Comparison of ENCODE assay signal across 18 cellular contexts in genomic region chr4:183175631-183176232, GRCh38.
DNase-seq lines count a peak whose midpoint lies in the region; ATAC-seq, FAIRE-seq and TF ChIP-seq lines count a peak whose summit lies in the region.
"Had no signal": no experiment of that assay in that cellular context is flagged by ENCODE, and none has a peak within 500 bp of the region (broad histone marks: within the 10 kb centered on the region; RNA-seq: fewer than 3 reads in every experiment).

No MANE protein-coding gene starts in this region.

- H2AFZ ChIP-seq in GM23248 (no peak overlapping the region), PC-3 (ENCODE audit: low read length) (peak overlapping the region; percentile 26; the same call in 1 of the 2 replicates), endothelial cell of umbilical vein (ENCODE audit: low read depth, low read length) (no peak overlapping the region)

- H3K4me2 ChIP-seq in GM23248 (ENCODE audit: unreplicated experiment) (peak overlapping the region; percentile 73), PC-3 (ENCODE audit: low read length) (peak overlapping the region; percentile 70), endothelial cell of umbilical vein (ENCODE audit: insufficient read depth, low read length) (peak overlapping the region; percentile 67)

- dilution Hi-C loops in endothelial cell of umbilical vein (cut with MboI; ENCODE audit: extremely low pct_ligation_motif_present, low sequenced_read_pairs): no loop called here

- H3K4me3 ChIP-seq in GM23248 (0 out of 2 replicates have a peak overlapping the region, but pooled peaks have one; percentile 1), PC-3 (ENCODE audit: low read length) (0 out of 2 replicates have a peak overlapping the region, but pooled peaks have one; percentile 31), endothelial cell of umbilical vein (replicated peaks in 1 of 3; ENCODE audit: insufficient read depth in 1 of 3, low read depth in 1 of 3, low read length in 3 of 3) (no peak overlapping the region)
- H3K4me3 ChIP-seq: esophagus squamous epithelium, spleen, stomach had no signal

- intact Hi-C loops in PC-3 (cut with micrococcal nuclease): no loop called here
- intact Hi-C loops in endothelial cell of umbilical vein (cut with micrococcal nuclease): loop anchor here (1.0 kb wide), 1 partner anchor 76 kb away; the partner anchor contains the start of gene WWC2

- DNase-seq in GM23248 (peak; percentile 49), PC-3 (peak; percentile 69), endothelial cell of umbilical vein (ENCODE audit: low read depth, low spot score) (peak; percentile 68), pulmonary artery endothelial cell (ENCODE audit: low read depth, low spot score) (peak; percentile 24), G401 (ENCODE audit: low spot score) (no peak), NCI-H187 treated with DMSO at 0.1 percent for 48 hours (lab: John Stamatoyannopoulos, UW) (no peak), occipital lobe (lab: John Stamatoyannopoulos, UW) (no peak), hippocampal formation (lab: John Stamatoyannopoulos, UW) (no peak)
- DNase-seq: activated B cell treated with CpG ODN at 0.5 μM for 24 hours, COR-L47, cortex of kidney, esophagus squamous epithelium, midbrain, MM.1S, NCI-H2171 treated with DMSO at 0.1 percent for 48 hours, nucleus accumbens, spleen, stomach had no signal

- no peaks in the 10 kb centered on the region for H3K9me2 ChIP-seq in GM23248 (ENCODE audit: insufficient read depth)
- H3K9me2 ChIP-seq in PC-3 (replicated peaks; ENCODE audit: low read length): no peaks in the 10 kb centered on the region

- TF ChIP-seq CTCF in PC-3 (conservative IDR thresholded peaks at IDR 0.05; ENCODE audit: low read depth, low read length) (no peak), endothelial cell of umbilical vein (IDR thresholded peaks at IDR 0.05; ENCODE audit: extremely low read depth in 1 of 2, insufficient read depth in 1 of 2, low read depth in 1 of 2, low read length in 2 of 2) (no peak)

- peaks cover 9% of the 10 kb centered on the region; the same call in 1 of the 2 replicates for H4K20me1 ChIP-seq in GM23248 (ENCODE audit: insufficient read depth)
- peaks cover 5% of the 10 kb centered on the region; the same call in 1 of the 2 replicates for H4K20me1 ChIP-seq in PC-3 (ENCODE audit: low read length)
- no peaks in the 10 kb centered on the region for H4K20me1 ChIP-seq in endothelial cell of umbilical vein (replicated peaks; ENCODE audit: control insufficient read depth, extremely low read depth, insufficient read depth, low read length)

- peak; percentile 60 for FAIRE-seq in endothelial cell of umbilical vein (lab: Jason Lieb, UNC)

- H3K4me1 ChIP-seq in GM23248 (ENCODE audit: insufficient read depth) (peaks cover 73% of the 10 kb centered on the region), PC-3 (ENCODE audit: insufficient read depth, low read length) (peaks cover 53% of the 10 kb centered on the region), endothelial cell of umbilical vein (ENCODE audit: control insufficient read depth, extremely low read depth, insufficient read depth, low read length) (peaks cover 37% of the 10 kb centered on the region)
- H3K4me1 ChIP-seq: esophagus squamous epithelium had no signal

- H3K9ac ChIP-seq in GM23248: no peak overlapping the region
- H3K9ac ChIP-seq in PC-3 (ENCODE audit: low read length): no peak overlapping the region
- no peak overlapping the region for H3K9ac ChIP-seq in endothelial cell of umbilical vein (replicated peaks; ENCODE audit: extremely low read depth, insufficient read depth, low read length)

- peaks cover 30% of the 10 kb centered on the region; the same call in 1 of the 2 replicates for H3F3A ChIP-seq in GM23248 (ENCODE audit: insufficient read depth)
- H3F3A ChIP-seq in PC-3 (ENCODE audit: low read length, unreplicated experiment): peaks cover 2% of the 10 kb centered on the region

- POLR2A ChIA-PET in PC-3 (lab: Charles Lee; ENCODE audit: unreplicated experiment) (interaction anchor here (0.6 kb wide), 1 partner anchor 57 kb away, joined by 7 read pairs; no protein-coding TSS in a partner anchor), endothelial cell of umbilical vein (lab: Charles Lee) (no interaction called here)

- in situ Hi-C loops in GM23248 (cut with MboI) (no loop called here), G401 (cut with HindIII; ENCODE audit: low sequenced_read_pairs) (no loop called here)

- BruUV-seq in PC-3 (replicated peaks; lab: Mats Ljungman, UMichigan) (no TSS peak), endothelial cell of umbilical vein (replicated peaks; lab: Mats Ljungman, UMichigan) (no TSS peak)

- H3K9me1 ChIP-seq in endothelial cell of umbilical vein (replicated peaks; ENCODE audit: control insufficient read depth, extremely low read depth, insufficient read depth, low read length): no peaks in the 10 kb centered on the region

- 61 to 62% methylated on average over 5 of the region's 5 CpGs for WGBS in GM23248 (ENCODE audit: low coverage in 1 of 2, low lambda C conversion rate in 2 of 2, missing lambda C conversion rate in 2 of 2), 2 experiments

- H3K79me2 ChIP-seq in GM23248 (ENCODE audit: insufficient read depth): peaks cover 100% of the 10 kb centered on the region
- H3K79me2 ChIP-seq in PC-3 (ENCODE audit: low read length): peaks cover 56% of the 10 kb centered on the region
- H3K79me2 ChIP-seq in endothelial cell of umbilical vein (ENCODE audit: control insufficient read depth, insufficient read depth, low read length): peaks cover 53% of the 10 kb centered on the region

- CTCF ChIA-PET in PC-3 (lab: Charles Lee) (no interaction called here), endothelial cell of umbilical vein (lab: Charles Lee) (interaction anchor here (0.7 to 1.6 kb wide), 12 partner anchors 10 to 232 kb away, joined by 3 to 6 read pairs (median 3); partner anchors contain the start of gene WWC2)

- H3K27ac ChIP-seq in GM23248 (peak overlapping the region; percentile 4; the same call in 1 of the 2 replicates), PC-3 (ENCODE audit: low read length) (no peak overlapping the region), endothelial cell of umbilical vein (ENCODE audit: insufficient read depth, low read depth, low read length) (peak overlapping the region; percentile 25)
- H3K27ac ChIP-seq: esophagus squamous epithelium, spleen, stomach had no signal

- no peaks in the 10 kb centered on the region for H3K36me3 ChIP-seq in GM23248 (ENCODE audit: low read depth)
- no peaks in the 10 kb centered on the region for H3K36me3 ChIP-seq in PC-3 (ENCODE audit: low read depth, low read length)
- no peaks in the 10 kb centered on the region for H3K36me3 ChIP-seq in endothelial cell of umbilical vein (ENCODE audit: control insufficient read depth in 2 of 2, extremely low read depth in 1 of 2, insufficient read depth in 2 of 2, low read length in 2 of 2)
- H3K36me3 ChIP-seq: esophagus squamous epithelium, spleen, stomach had no signal

- ATAC-seq in PC-3: peak; percentile 26

- TF ChIP-seq POLR2A in endothelial cell of umbilical vein (IDR thresholded peaks at IDR 0.05; ENCODE audit: low read depth, low read length): no peak

- H3K9me3 ChIP-seq in GM23248 (ENCODE audit: low read depth): no peaks in the 10 kb centered on the region
- H3K9me3 ChIP-seq in PC-3 (ENCODE audit: low read length): no peaks in the 10 kb centered on the region
- no peaks in the 10 kb centered on the region for H3K9me3 ChIP-seq in endothelial cell of umbilical vein (replicated peaks; ENCODE audit: control insufficient read depth, insufficient read depth, low read length)
- H3K9me3 ChIP-seq: esophagus squamous epithelium, spleen, stomach had no signal

- no peaks in the 10 kb centered on the region for H3K27me3 ChIP-seq in GM23248 (replicated peaks; ENCODE audit: insufficient read depth)
- H3K27me3 ChIP-seq in PC-3 (ENCODE audit: low read length): no peaks in the 10 kb centered on the region
- H3K27me3 ChIP-seq in endothelial cell of umbilical vein (ENCODE audit: control insufficient read depth in 2 of 2, insufficient read depth in 2 of 2, low read length in 2 of 2): no peaks in the 10 kb centered on the region
- H3K27me3 ChIP-seq: esophagus squamous epithelium, spleen, stomach had no signal

TF ChIP-seq in endothelial cell of umbilical vein, 7 proteins besides CTCF, POLR2A, EP300 and RAD21:
- no peak for TF ChIP-seq MAX (IDR thresholded peaks at IDR 0.05; ENCODE audit: insufficient read depth, insufficient read length)
- TF ChIP-seq POLR2AphosphoS5 (IDR thresholded peaks at IDR 0.05; ENCODE audit: insufficient read depth, low read depth, low read length): no peak
- no peak for TF ChIP-seq GATA2 (IDR thresholded peaks at IDR 0.05; ENCODE audit: insufficient read depth, insufficient read length, low read depth, low read length)
- TF ChIP-seq MYC (IDR thresholded peaks at IDR 0.05; ENCODE audit: low read depth, low read length): no peak
- TF ChIP-seq FOS (IDR thresholded peaks at IDR 0.05; ENCODE audit: borderline replicate concordance, insufficient read depth, low read length): no peak
- no peak for TF ChIP-seq EZH2 (IDR thresholded peaks at IDR 0.05; ENCODE audit: borderline replicate concordance, low read depth, low read length, severe bottlenecking)
- TF ChIP-seq JUN (IDR thresholded peaks at IDR 0.05; ENCODE audit: borderline replicate concordance, insufficient read depth, insufficient read length, low read depth): no peak
TF ChIP-seq in endothelial cell of umbilical vein: peak in this region for 0.

Comparison
In these comparisons a context has a peak if more than half of its experiments do, and no peak if none do; other contexts are left out.
1. DNase-seq: peak in GM23248 (single experiment), PC-3 (single experiment), endothelial cell of umbilical vein (single experiment) and pulmonary artery endothelial cell (single experiment); none in G401 (single experiment), NCI-H187 treated with DMSO at 0.1 percent for 48 hours (single experiment), occipital lobe (single experiment) and hippocampal formation (0 of 2).
2. H3K4me3 ChIP-seq: peak in GM23248 (single experiment) and PC-3 (single experiment); none in endothelial cell of umbilical vein (0 of 3).
3. Peak in every context shown above with its lines, with median percentiles within 50 percentile points of each other: H3K4me2 ChIP-seq.